1 cellular context compared by ENCODE assay signal in the genomic region with DNA sequence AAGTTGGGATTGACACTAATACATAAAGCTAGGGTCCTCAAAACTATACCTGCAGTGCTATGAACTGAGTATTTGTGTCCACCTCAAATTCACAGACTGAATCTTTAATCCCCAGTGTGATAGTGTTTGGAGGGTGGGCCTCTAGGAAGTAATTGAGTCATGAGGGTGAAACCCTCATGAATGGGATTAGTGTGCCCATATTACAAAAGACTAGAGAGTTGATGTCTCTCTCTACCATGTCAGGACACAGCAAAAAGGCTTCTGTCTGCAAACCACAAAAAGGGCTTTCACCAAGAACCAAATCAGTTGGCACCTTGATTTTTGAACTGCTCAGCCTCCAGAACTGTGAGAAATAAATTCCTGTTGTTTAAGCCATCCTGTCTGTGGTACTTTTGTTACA. TPM values are rescaled to one million over a fixed set of nuclear protein-coding genes. Genes with fewer than 3 reads are reported as not detected.
"Had no signal": no experiment of that assay in that cellular context is flagged by ENCODE, and none has a peak within 500 bp of the region (broad histone marks: within the 10 kb centered on the region; RNA-seq: fewer than 3 reads in every experiment).

No MANE protein-coding gene starts in this region.

RNA-seq across cellular contexts. Expression of a gene that starts 59.0 kb away (rescaled TPM):
- total RNA-seq: PC-9 had no signal
